Comparison of ENCODE assay signal across 9 cellular contexts in the genomic region with DNA sequence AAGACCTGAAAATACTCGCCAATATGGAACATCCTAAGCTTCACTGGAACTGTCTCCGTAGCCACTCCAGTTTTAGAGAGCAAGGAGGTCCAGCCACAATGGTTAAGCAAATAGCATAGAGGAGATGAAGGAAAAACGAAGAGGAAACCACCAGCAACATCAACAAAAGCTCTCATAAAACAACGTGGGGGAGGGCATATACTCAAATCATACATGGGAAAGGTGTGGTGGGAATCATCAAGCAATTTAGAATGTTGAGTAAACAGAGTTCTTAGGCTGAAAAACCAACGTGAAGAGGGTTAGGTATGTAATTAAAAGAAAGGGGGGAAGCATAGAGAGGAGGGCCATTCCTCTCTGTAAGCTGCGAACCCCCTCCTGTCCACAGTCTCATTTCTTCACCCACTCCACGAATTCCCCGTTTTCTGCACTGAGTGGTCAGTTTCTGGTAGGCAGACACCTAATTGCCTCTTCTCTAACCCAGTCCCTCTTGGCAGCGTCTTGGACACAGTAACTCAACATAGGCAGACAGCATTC. TPM values are rescaled to one million over a fixed set of nuclear protein-coding genes. Genes with fewer than 3 reads are reported as not detected.
DNase-seq lines count a peak whose midpoint lies in the region; ATAC-seq, FAIRE-seq and TF ChIP-seq lines count a peak whose summit lies in the region.
"Had no signal": no experiment of that assay in that cellular context is flagged by ENCODE, and none has a peak within 500 bp of the region (broad histone marks: within the 10 kb centered on the region; RNA-seq: fewer than 3 reads in every experiment).

No MANE protein-coding gene starts in this region.

- ATAC-seq in A549 (peak in 1 of 2 experiments; percentile 7; a peak in 3 of 6 replicates), HG02588 (IDR thresholded peaks at IDR 0.05; ENCODE audit: unreplicated experiment) (no peak)

- intact Hi-C loops in lower leg skin (cut with DNase I; ENCODE audit: low total_unique reads): no loop called here

- in situ Hi-C loops in astrocyte of the spinal cord (cut with HindIII; ENCODE audit: low sequenced_read_pairs): no loop called here

- TF ChIP-seq CTCF in A549 (IDR thresholded peaks at IDR 0.05): no peak
- TF ChIP-seq CTCF in astrocyte of the spinal cord (IDR thresholded peaks at IDR 0.05; ENCODE audit: low read depth, low read length): no peak
- no peak for TF ChIP-seq CTCF in lower leg skin (IDR thresholded peaks at IDR 0.05)

- POLR2A ChIA-PET in A549 (lab: Yijun Ruan, JAX): no interaction called here

- no peak for FAIRE-seq in A549 (lab: Jason Lieb, UNC)
- no peak for FAIRE-seq in HTR-8/SVneo (lab: Jason Lieb, UNC)

- DNase-seq in A549 (ENCODE audit: low read depth in 1 of 2, low spot score in 1 of 2) (no peak), HTR-8/SVneo (ENCODE audit: insufficient read length, low spot score) (peak; percentile 36), astrocyte of the spinal cord (ENCODE audit: low read depth, low spot score) (peak; percentile 14), lower leg skin (ENCODE audit: low spot score in 2 of 2) (no peak), NOMO-1 treated with DMSO at 0.1 percent for 48 hours (lab: John Stamatoyannopoulos, UW; ENCODE audit: unreplicated experiment) (no peak), ureter (ENCODE audit: low spot score) (no peak)
- no peak for DNase-seq in stimulated activated CD4-positive, alpha-beta T cell treated with anti-CD3 and anti-CD28 coated beads, Interleukin-12 subunit alpha, Interleukin-12 subunit beta, amount 100 ng/mL, for 4 hours

- WGBS in A549 (ENCODE audit: missing lambda C conversion rate): 9% methylated on average over 9 of the region's 9 CpGs
- WGBS in lower leg skin, 2 donors: 2 to 3% methylated on average over 9 of the region's 9 CpGs

- H3K4me3 ChIP-seq in A549: peak overlapping the region; percentile 95
- H3K4me3 ChIP-seq in astrocyte of the spinal cord (ENCODE audit: low read depth, low read length): peak overlapping the region; percentile 93
- H3K4me3 ChIP-seq in lower leg skin (ENCODE audit: low read depth, poor library complexity, severe bottlenecking): peak overlapping the region; percentile 83

- no peak for TF ChIP-seq RAD21 in A549 (conservative IDR thresholded peaks at IDR 0.05 in 1 of 2, IDR thresholded peaks at IDR 0.05 in 1 of 2)

- H3K9me3 ChIP-seq in A549: no peaks in the 10 kb centered on the region

- H3K4me2 ChIP-seq in A549: peak overlapping the region; percentile 99

- TF ChIP-seq EP300 in A549 (IDR thresholded peaks at IDR 0.05): no peak

- CTCF ChIA-PET in A549 (lab: Yijun Ruan, JAX): no interaction called here

- peak overlapping the region; percentile 82 to 91 for H3K27ac ChIP-seq in A549

- H3K4me1 ChIP-seq in A549: peaks cover 15% of the 10 kb centered on the region; the same call in 2 of the 3 replicates

- TF ChIP-seq POLR2A in A549 (IDR thresholded peaks at IDR 0.05; ENCODE audit: low read length) (no peak), lower leg skin (IDR thresholded peaks at IDR 0.05) (no peak)

TF ChIP-seq in A549, 52 proteins besides CTCF, POLR2A, EP300 and RAD21:
- no peak for TF ChIP-seq KDM5A (IDR thresholded peaks at IDR 0.05)
- TF ChIP-seq HOXB5 (CRISPR knock-in tag; IDR thresholded peaks at IDR 0.05): no peak
- no peak for TF ChIP-seq FOSB (CRISPR knock-in tag; IDR thresholded peaks at IDR 0.05)
- TF ChIP-seq KDM1A (IDR thresholded peaks at IDR 0.05; ENCODE audit: low read depth): no peak
- TF ChIP-seq ESRRA (IDR thresholded peaks at IDR 0.05; ENCODE audit: borderline replicate concordance, low read length): no peak
- TF ChIP-seq JUN (IDR thresholded peaks at IDR 0.05): no peak
- TF ChIP-seq RNF2 (IDR thresholded peaks at IDR 0.05; ENCODE audit: borderline replicate concordance, low read depth): no peak
- no peak for TF ChIP-seq GATA3 (IDR thresholded peaks at IDR 0.05; ENCODE audit: borderline replicate concordance)
- TF ChIP-seq MAFK (IDR thresholded peaks at IDR 0.05; ENCODE audit: partially characterized antibody): no peak
- no peak for TF ChIP-seq RFX5 (IDR thresholded peaks at IDR 0.05)
- no peak for TF ChIP-seq ZNF302 (CRISPR knock-in tag; IDR thresholded peaks at IDR 0.05)
- TF ChIP-seq SREBF2 (IDR thresholded peaks at IDR 0.05): no peak
- no peak for TF ChIP-seq RARB (CRISPR knock-in tag; IDR thresholded peaks at IDR 0.05)
- TF ChIP-seq HDAC2 (IDR thresholded peaks at IDR 0.05): no peak
- TF ChIP-seq NR3C1 (IDR thresholded peaks at IDR 0.05): no peak
- TF ChIP-seq TP53 (CRISPR knock-in tag; IDR thresholded peaks at IDR 0.05): no peak
- TF ChIP-seq HMGXB4 (CRISPR knock-in tag; IDR thresholded peaks at IDR 0.05; ENCODE audit: borderline replicate concordance): no peak

RNA-seq across cellular contexts. Expression of gene TMEM59, which starts 1.0 kb away (rescaled TPM):
- polyA plus RNA-seq in A549 (2011; rRNA removed) (225 and 259 TPM in 2 replicates), A549 (2017; fragmentation: RNase III; extraction: RNeasy Plus Mini Kit Qiagen cat#74134 plus additional on column Dnase treatment) (97.2 to 120 TPM (median 114 TPM) in 3 replicates)
- 57.4 and 59.1 TPM in 2 replicates for polyA plus RNA-seq in A549 (2012; cell fraction: cytosol; rRNA removed)
- polyA plus RNA-seq in A549 (2012; cell fraction: nucleus; rRNA removed): 30.1 and 34.1 TPM in 2 replicates
- polyA minus RNA-seq in A549 (2011; rRNA and poly(A)+ RNA removed): 52.4 and 57.8 TPM in 2 replicates
- total RNA-seq in lower leg skin (100 to 1,000 TPM; 197 to 355 (median 320) TPM), ureter (366 TPM)

RNA-seq across cellular contexts. Expression of gene TCEANC2, which starts 1.4 kb away (rescaled TPM):
- 3.4 and 3.5 TPM in 2 replicates for polyA plus RNA-seq in A549 (2011; rRNA removed)
- 1.8 and 2.0 TPM in 2 replicates for polyA plus RNA-seq in A549 (2012; cell fraction: cytosol; rRNA removed)
- 1.4 and 1.7 TPM in 2 replicates for polyA plus RNA-seq in A549 (2012; cell fraction: nucleus; rRNA removed)
- polyA plus RNA-seq in A549 (2017; fragmentation: RNase III; extraction: RNeasy Plus Mini Kit Qiagen cat#74134 plus additional on column Dnase treatment): 1.6 to 2.0 TPM (median 1.9 TPM) in 3 replicates
- polyA minus RNA-seq in A549 (2011; rRNA and poly(A)+ RNA removed): 3.9 and 4.4 TPM in 2 replicates
- 1 to 10 TPM; 3.1 to 4.3 (median 3.8) TPM for total RNA-seq in lower leg skin
- 6.7 TPM for total RNA-seq in ureter

RNA-seq across cellular contexts. Expression of gene LDLRAD1, which starts 34.0 kb away (rescaled TPM):
- polyA plus RNA-seq in A549 (2011; rRNA removed) (0.06 and 0.12 TPM in 2 replicates), A549 (2017; fragmentation: RNase III; extraction: RNeasy Plus Mini Kit Qiagen cat#74134 plus additional on column Dnase treatment) (not detected in 3 replicates)
- not detected in 2 replicates for polyA plus RNA-seq in A549 (2012; cell fraction: cytosol; rRNA removed)
- polyA plus RNA-seq in A549 (2012; cell fraction: nucleus; rRNA removed): not detected in 2 replicates
- not detected in 2 replicates for polyA minus RNA-seq in A549 (2011; rRNA and poly(A)+ RNA removed)
- total RNA-seq in lower leg skin (not detected), ureter (not detected)
- total RNA-seq: activated B cell treated with CpG ODN at 0.5 μM for 24 hours had no signal

Comparison
In these comparisons a context has a peak if more than half of its experiments do, and no peak if none do; other contexts are left out.
1. DNase-seq: peak in HTR-8/SVneo (single experiment) and astrocyte of the spinal cord (single experiment); none in A549 (0 of 2), lower leg skin (0 of 2), NOMO-1 treated with DMSO at 0.1 percent for 48 hours (single experiment), stimulated activated CD4-positive, alpha-beta T cell treated with anti-CD3 and anti-CD28 coated beads, Interleukin-12 subunit alpha, Interleukin-12 subunit beta, amount 100 ng/mL, for 4 hours (single experiment) and ureter (single experiment).
2. Peak in every context shown above with its lines, with median percentiles within 50 percentile points of each other: H3K4me3 ChIP-seq.